In genomic region chr14:39229222-39229543, GRCh38 we compare ENCODE assay signal across 9 cellular contexts. TPM values are rescaled to one million over a fixed set of nuclear protein-coding genes. Genes with fewer than 3 reads are reported as not detected.
DNase-seq lines count a peak whose midpoint lies in the region; ATAC-seq, FAIRE-seq and TF ChIP-seq lines count a peak whose summit lies in the region.
"Had no signal": no experiment of that assay in that cellular context is flagged by ENCODE, and none has a peak within 500 bp of the region (broad histone marks: within the 10 kb centered on the region; RNA-seq: fewer than 3 reads in every experiment).

No MANE protein-coding gene starts in this region.

- H3K36me3 ChIP-seq in GM06990 (ENCODE audit: control insufficient read depth, insufficient read depth, low read length) (no peaks in the 10 kb centered on the region), small intestine (ENCODE audit: control insufficient read depth in 2 of 2, insufficient read depth in 2 of 2, low read length in 2 of 2) (no peaks in the 10 kb centered on the region), BE2C (no peaks in the 10 kb centered on the region)

- FAIRE-seq in small intestine (lab: Jason Lieb, UNC), result no peak
- FAIRE-seq: colon had no signal

- peak; percentile 80 for ATAC-seq in HG03520 (IDR thresholded peaks at IDR 0.05; ENCODE audit: unreplicated experiment)

- TF ChIP-seq CTCF in GM06990 (IDR thresholded peaks at IDR 0.05; ENCODE audit: insufficient read depth, low read length, poor library complexity, severe bottlenecking) (no peak), BE2C (IDR thresholded peaks at IDR 0.05; ENCODE audit: low read depth, low read length) (no peak)

- H3K4me3 ChIP-seq in GM06990 (replicated peaks; ENCODE audit: low read depth, low read length) (no peak overlapping the region), small intestine (ENCODE audit: low read depth in 1 of 2, low read length in 2 of 2) (no peak overlapping the region), BE2C (ENCODE audit: low read depth, low read length) (no peak overlapping the region)

- WGBS in small intestine, 3 donors, result 78 to 87% (median 82%) methylated on average over 1 of the region's 1 CpG

- H3K27me3 ChIP-seq in GM06990 (replicated peaks; ENCODE audit: control insufficient read depth, insufficient read depth, low read length), result no peaks in the 10 kb centered on the region
- no peaks in the 10 kb centered on the region for H3K27me3 ChIP-seq in small intestine (ENCODE audit: control insufficient read depth in 2 of 2, insufficient read depth in 2 of 2, low read length in 2 of 2)
- H3K27me3 ChIP-seq in BE2C, result no peaks in the 10 kb centered on the region

- peak; percentile 18 for DNase-seq in GM06990 (ENCODE audit: extremely low read depth, insufficient read length)
- peak; percentile 28 for DNase-seq in activated T-cell treated with anti-CD3 and anti-CD28 coated beads for 4 hours
- DNase-seq in small intestine, result peak; percentile 57
- DNase-seq in HK-2 (ENCODE audit: unreplicated experiment), result no peak
- no peak for DNase-seq in BE2C
- no peak for DNase-seq in NCI-H1436 treated with DMSO at 0.1 percent for 48 hours (lab: John Stamatoyannopoulos, UW)
- no peak for DNase-seq in DMS79 (lab: John Stamatoyannopoulos, UW)

- H3K4me1 ChIP-seq in small intestine (ENCODE audit: control insufficient read depth in 2 of 2, insufficient read depth in 1 of 2, low read depth in 1 of 2, low read length in 1 of 2), result peaks cover 0 to 3% of the 10 kb centered on the region in 2 donors
- H3K4me1 ChIP-seq in BE2C, result no peaks in the 10 kb centered on the region

- H3K27ac ChIP-seq in small intestine (ENCODE audit: low read depth in 1 of 2, low read length in 1 of 2), result peak overlapping the region in 1 of 2 donors; percentile 41

- H3K9me3 ChIP-seq in small intestine (ENCODE audit: control insufficient read depth, low read depth) (no peaks in the 10 kb centered on the region), BE2C (no peaks in the 10 kb centered on the region)

RNA-seq across cellular contexts. Expression of gene MIA2, which starts 4.5 kb away (rescaled TPM):
- polyA plus RNA-seq in small intestine, result 100 to 1,000 TPM in 2 of 3 donors, 10 to 100 TPM in 1; 55.3 to 264 (median 161) TPM
- polyA plus RNA-seq in BE2C (2012; ENCODE audit: insufficient read depth, insufficient read length, low read depth), result 15.7 TPM

RNA-seq across cellular contexts. Expression of gene PNN, which starts 54.1 kb away (rescaled TPM):
- 10 to 100 TPM; 21.1 to 33.1 (median 25.3) TPM for polyA plus RNA-seq in small intestine
- 68.9 TPM for polyA plus RNA-seq in BE2C (2012; ENCODE audit: insufficient read depth, insufficient read length, low read depth)

RNA-seq across cellular contexts. Expression of gene TRAPPC6B, which starts 59.0 kb away (rescaled TPM):
- 10 to 100 TPM; 10.8 to 12.3 (median 12.0) TPM for polyA plus RNA-seq in small intestine
- polyA plus RNA-seq in BE2C (2012; ENCODE audit: insufficient read depth, insufficient read length, low read depth), result 16.5 TPM

Comparison
In these comparisons a context has a peak if more than half of its experiments do, and no peak if none do; other contexts are left out.
1. DNase-seq: peak in GM06990 (single experiment), activated T-cell treated with anti-CD3 and anti-CD28 coated beads for 4 hours (single experiment) and small intestine (single experiment); none in HK-2 (single experiment), BE2C (single experiment), NCI-H1436 treated with DMSO at 0.1 percent for 48 hours (single experiment) and DMS79 (single experiment).